In the genomic region with DNA sequence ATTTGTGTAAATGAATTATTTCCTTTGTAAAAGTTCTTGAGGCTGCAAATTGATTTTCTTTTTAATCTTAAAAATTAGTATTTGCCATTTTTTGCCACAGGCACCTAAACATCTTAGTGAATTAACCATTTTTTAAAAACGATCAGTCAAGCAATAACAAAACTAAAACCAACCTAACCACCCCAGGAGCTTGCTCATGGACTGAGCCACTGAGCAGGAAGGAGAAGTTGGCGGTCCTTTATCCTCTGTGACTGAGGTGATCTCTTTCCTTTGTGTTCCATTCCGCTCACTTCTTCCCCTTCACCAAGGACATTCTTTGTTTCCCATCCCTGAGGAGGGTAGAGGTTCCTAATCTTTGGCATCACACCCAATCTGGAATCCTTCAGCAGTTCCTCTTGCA, we compare ENCODE assay signal across 1 cellular context.
TF ChIP-seq lines count a peak whose summit lies in the region.

No MANE protein-coding gene starts in this region.

TF ChIP-seq in GM12878, 131 proteins besides CTCF, POLR2A, EP300 and RAD21 (continued from another document):
- TF ChIP-seq, protein P1, sequence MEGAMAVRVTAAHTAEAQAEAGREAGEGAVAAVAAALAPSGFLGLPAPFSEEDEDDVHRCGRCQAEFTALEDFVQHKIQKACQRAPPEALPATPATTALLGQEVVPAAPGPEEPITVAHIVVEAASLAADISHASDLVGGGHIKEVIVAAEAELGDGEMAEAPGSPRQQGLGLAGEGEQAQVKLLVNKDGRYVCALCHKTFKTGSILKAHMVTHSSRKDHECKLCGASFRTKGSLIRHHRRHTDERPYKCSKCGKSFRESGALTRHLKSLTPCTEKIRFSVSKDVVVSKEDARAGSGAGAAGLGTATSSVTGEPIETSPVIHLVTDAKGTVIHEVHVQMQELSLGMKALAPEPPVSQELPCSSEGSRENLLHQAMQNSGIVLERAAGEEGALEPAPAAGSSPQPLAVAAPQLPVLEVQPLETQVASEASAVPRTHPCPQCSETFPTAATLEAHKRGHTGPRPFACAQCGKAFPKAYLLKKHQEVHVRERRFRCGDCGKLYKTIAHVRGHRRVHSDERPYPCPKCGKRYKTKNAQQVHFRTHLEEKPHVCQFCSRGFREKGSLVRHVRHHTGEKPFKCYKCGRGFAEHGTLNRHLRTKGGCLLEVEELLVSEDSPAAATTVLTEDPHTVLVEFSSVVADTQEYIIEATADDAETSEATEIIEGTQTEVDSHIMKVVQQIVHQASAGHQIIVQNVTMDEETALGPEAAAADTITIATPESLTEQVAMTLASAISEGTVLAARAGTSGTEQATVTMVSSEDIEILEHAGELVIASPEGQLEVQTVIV (IDR thresholded peaks at IDR 0.05; ENCODE audit: borderline replicate concordance, partially characterized antibody) = no peak
- TF ChIP-seq NR2F1 (conservative IDR thresholded peaks at IDR 0.05) = no peak
- TF ChIP-seq, protein P2, sequence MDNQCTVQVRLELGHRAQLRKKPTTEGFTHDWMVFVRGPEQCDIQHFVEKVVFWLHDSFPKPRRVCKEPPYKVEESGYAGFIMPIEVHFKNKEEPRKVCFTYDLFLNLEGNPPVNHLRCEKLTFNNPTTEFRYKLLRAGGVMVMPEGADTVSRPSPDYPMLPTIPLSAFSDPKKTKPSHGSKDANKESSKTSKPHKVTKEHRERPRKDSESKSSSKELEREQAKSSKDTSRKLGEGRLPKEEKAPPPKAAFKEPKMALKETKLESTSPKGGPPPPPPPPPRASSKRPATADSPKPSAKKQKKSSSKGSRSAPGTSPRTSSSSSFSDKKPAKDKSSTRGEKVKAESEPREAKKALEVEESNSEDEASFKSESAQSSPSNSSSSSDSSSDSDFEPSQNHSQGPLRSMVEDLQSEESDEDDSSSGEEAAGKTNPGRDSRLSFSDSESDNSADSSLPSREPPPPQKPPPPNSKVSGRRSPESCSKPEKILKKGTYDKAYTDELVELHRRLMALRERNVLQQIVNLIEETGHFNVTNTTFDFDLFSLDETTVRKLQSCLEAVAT (IDR thresholded peaks at IDR 0.05) = no peak
- no peak for TF ChIP-seq ZSCAN29 (IDR thresholded peaks at IDR 0.05)
- TF ChIP-seq ZNF207 (IDR thresholded peaks at IDR 0.05; ENCODE audit: borderline replicate concordance) = no peak
- TF ChIP-seq RAD51 (IDR thresholded peaks at IDR 0.05) = no peak
- no peak for TF ChIP-seq HCFC1 (IDR thresholded peaks at IDR 0.05; ENCODE audit: low read length)
- TF ChIP-seq ESRRA (IDR thresholded peaks at IDR 0.05; ENCODE audit: low read length) = no peak
- peak; percentile 46; the same call in 1 of the 2 replicates for TF ChIP-seq EED (IDR thresholded peaks at IDR 0.05; ENCODE audit: low read depth)
- TF ChIP-seq JUND (IDR thresholded peaks at IDR 0.05; ENCODE audit: low read depth, low read length) = no peak
- TF ChIP-seq CHD4 (IDR thresholded peaks at IDR 0.05) = no peak
- TF ChIP-seq, protein P3, sequence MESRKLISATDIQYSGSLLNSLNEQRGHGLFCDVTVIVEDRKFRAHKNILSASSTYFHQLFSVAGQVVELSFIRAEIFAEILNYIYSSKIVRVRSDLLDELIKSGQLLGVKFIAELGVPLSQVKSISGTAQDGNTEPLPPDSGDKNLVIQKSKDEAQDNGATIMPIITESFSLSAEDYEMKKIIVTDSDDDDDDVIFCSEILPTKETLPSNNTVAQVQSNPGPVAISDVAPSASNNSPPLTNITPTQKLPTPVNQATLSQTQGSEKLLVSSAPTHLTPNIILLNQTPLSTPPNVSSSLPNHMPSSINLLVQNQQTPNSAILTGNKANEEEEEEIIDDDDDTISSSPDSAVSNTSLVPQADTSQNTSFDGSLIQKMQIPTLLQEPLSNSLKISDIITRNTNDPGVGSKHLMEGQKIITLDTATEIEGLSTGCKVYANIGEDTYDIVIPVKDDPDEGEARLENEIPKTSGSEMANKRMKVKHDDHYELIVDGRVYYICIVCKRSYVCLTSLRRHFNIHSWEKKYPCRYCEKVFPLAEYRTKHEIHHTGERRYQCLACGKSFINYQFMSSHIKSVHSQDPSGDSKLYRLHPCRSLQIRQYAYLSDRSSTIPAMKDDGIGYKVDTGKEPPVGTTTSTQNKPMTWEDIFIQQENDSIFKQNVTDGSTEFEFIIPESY (IDR thresholded peaks at IDR 0.05) = no peak
- TF ChIP-seq IKZF2 (IDR thresholded peaks at IDR 0.05) = peak; percentile 29 to 48
- peak; percentile 40; the same call in 1 of the 2 replicates for TF ChIP-seq RUNX3 (IDR thresholded peaks at IDR 0.05; ENCODE audit: low read length)
- no peak for TF ChIP-seq POU2F2 (IDR thresholded peaks at IDR 0.05; ENCODE audit: borderline replicate concordance, low read depth, low read length)
